In the genomic region with DNA sequence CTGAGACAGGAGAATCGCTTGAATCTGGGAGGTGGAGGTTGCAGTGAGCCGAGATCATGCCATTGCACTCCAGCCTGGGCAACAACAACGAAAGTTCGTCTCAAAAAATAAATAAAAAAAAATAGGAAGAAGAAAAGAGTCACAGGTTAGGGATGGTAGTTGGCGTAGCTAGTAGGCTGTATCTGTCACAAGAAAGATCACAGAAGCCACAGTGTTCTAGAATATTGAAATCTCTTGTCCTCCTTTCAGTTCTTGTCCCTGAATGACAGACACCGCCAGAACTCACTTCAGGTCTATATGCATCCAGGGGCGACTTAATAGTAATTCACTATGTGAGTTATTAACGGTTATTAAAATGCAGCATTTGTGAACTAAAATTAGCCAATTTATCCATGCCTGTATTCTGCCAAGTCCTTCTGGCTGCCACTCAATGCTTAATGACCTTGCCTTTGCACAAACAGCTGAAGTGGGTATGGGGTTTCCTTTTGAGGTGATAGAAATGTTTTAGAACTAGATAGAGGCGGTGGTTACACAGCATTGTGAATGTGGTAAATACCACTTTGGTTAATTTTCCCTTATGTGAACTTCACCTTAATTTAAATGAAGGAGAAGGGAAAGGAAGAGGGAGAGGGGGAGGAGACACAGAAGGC, we compare ENCODE assay signal across 16 cellular contexts. TPM values are rescaled to one million over a fixed set of nuclear protein-coding genes. Genes with fewer than 3 reads are reported as not detected.
DNase-seq lines count a peak whose midpoint lies in the region; ATAC-seq and TF ChIP-seq lines count a peak whose summit lies in the region.
"Had no signal": no experiment of that assay in that cellular context is flagged by ENCODE, and none has a peak within 500 bp of the region (broad histone marks: within the 10 kb centered on the region; RNA-seq: fewer than 3 reads in every experiment).

No MANE protein-coding gene starts in this region.

- DNase-seq in NCI-H2171 treated with DMSO at 0.1 percent for 48 hours (lab: John Stamatoyannopoulos, UW) (peak; percentile 30), NCI-H2171 (lab: John Stamatoyannopoulos, UW) (no peak), NCI-H1092 (lab: John Stamatoyannopoulos, UW) (peak; percentile 74), NCI-H446 treated with DMSO at 0.1 percent for 48 hours (lab: John Stamatoyannopoulos, UW) (peak; percentile 56), myocyte (ENCODE audit: low read depth) (peak; percentile 59), GM13976 (ENCODE audit: low spot score) (no peak)
- DNase-seq: 8988T; activated CD4-positive, alpha-beta T cell treated with anti-CD3 and anti-CD28 coated beads for 1 hour; activated naive CD4-positive, alpha-beta T cell treated with anti-CD3 and anti-CD28 coated beads, Interleukin-2, amount 50 U/mL, for 16 hours; H9; head of caudate nucleus; occipital lobe; small intestine had no signal

- in situ Hi-C loops in GM13976 (cut with MboI; ENCODE audit: low sequenced_read_pairs, unreplicated experiment) = loop anchor here (25.0 kb wide), 1 partner anchor 635 kb away; no protein-coding TSS in a partner anchor

- no peak for TF ChIP-seq CTCF in GM13976 (IDR thresholded peaks at IDR 0.05; ENCODE audit: borderline replicate concordance, control extremely low read depth, extremely low read depth, insufficient read depth, missing control alignments)

- no peak for ATAC-seq in HG03469 (IDR thresholded peaks at IDR 0.05; ENCODE audit: unreplicated experiment)
- ATAC-seq in GM18519 (IDR thresholded peaks at IDR 0.05; ENCODE audit: low FRiP score, unreplicated experiment) = no peak
- ATAC-seq: stimulated activated effector memory CD8-positive, alpha-beta T cell treated with anti-CD3 and anti-CD28 coated beads, Interleukin-12 subunit alpha, Interleukin-12 subunit beta, amount 100 ng/mL, for 72 hours had no signal

RNA-seq across cellular contexts. Expression of gene ZMYND8, which starts 41.3 kb away (rescaled TPM):
- 28.2 and 29.1 TPM in 2 replicates for total RNA-seq in myocyte
- 19.4 TPM for polyA plus RNA-seq in myocyte (2012)

Comparison
In these comparisons a context has a peak if more than half of its experiments do, and no peak if none do; other contexts are left out.
1. DNase-seq: peak in NCI-H2171 treated with DMSO at 0.1 percent for 48 hours (single experiment), NCI-H1092 (single experiment), NCI-H446 treated with DMSO at 0.1 percent for 48 hours (single experiment) and myocyte (single experiment); none in NCI-H2171 (single experiment) and GM13976 (single experiment).